27 cellular contexts compared by ENCODE assay signal in the genomic region with DNA sequence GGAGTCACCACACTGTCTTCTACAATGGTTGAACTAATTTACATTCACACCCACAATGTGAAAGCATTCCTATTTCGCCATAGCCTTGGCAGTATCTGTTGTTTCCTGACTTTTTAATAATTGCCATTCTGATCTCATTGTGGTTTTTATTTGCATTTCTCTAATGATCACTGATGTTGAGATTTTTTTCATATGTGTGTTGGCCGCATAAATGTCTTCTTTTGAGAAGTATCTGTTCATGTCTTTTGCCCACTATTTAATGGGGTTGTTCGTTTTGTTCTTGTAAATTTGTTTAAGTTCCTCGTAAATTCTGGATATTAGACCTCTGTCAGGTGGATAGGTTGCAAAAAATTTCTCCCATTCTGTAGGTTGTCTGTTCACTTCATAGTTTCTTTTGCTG.
A peak's percentile ranks its signal among the peaks of the same experiment; 100 is the strongest.
DNase-seq lines count a peak whose midpoint lies in the region; ATAC-seq, FAIRE-seq and TF ChIP-seq lines count a peak whose summit lies in the region.
"Had no signal": no experiment of that assay in that cellular context is flagged by ENCODE, and none has a peak within 500 bp of the region (broad histone marks: within the 10 kb centered on the region; RNA-seq: fewer than 3 reads in every experiment).

No MANE protein-coding gene starts in this region.

- H3K4me1 Mint-ChIP-seq in mesothelial cell of epicardium, result peaks cover 1% of the 10 kb centered on the region
- H3K4me1 Mint-ChIP-seq: CD14-positive monocyte; CD4-positive, alpha-beta memory T cell; CD4-positive, CD25-positive, alpha-beta regulatory T cell; CD8-positive, alpha-beta memory T cell had no signal

- FAIRE-seq in A204.1 (lab: Jason Lieb, UNC), result peak; percentile 16
- FAIRE-seq: GM12878, GM12892, GM18507 had no signal

- peaks cover 3% of the 10 kb centered on the region for H3K36me3 Mint-ChIP-seq in mesothelial cell of epicardium
- H3K36me3 Mint-ChIP-seq: CD14-positive monocyte; CD4-positive, alpha-beta memory T cell; CD4-positive, CD25-positive, alpha-beta regulatory T cell; CD8-positive, alpha-beta memory T cell had no signal

- peaks cover 32% of the 10 kb centered on the region for H3K9me3 Mint-ChIP-seq in mesothelial cell of epicardium

- ATAC-seq in HG03139 (IDR thresholded peaks at IDR 0.05; ENCODE audit: unreplicated experiment), result no peak
- ATAC-seq: GM12878 had no signal

- peak; percentile 8 for DNase-seq in epithelial cell of prostate (ENCODE audit: low read depth, low spot score)
- peak; percentile 18 for DNase-seq in renal cortical epithelial cell (ENCODE audit: low read depth)
- DNase-seq in NCI-H748 treated with DMSO at 0.1 percent for 48 hours (lab: John Stamatoyannopoulos, UW), result no peak
- no peak for DNase-seq in mesothelial cell of epicardium (ENCODE audit: low spot score in 2 of 2, unreplicated experiment in 2 of 2)
- DNase-seq: ACHN; BE2C; C1 segment of cervical spinal cord; CD4-positive, alpha-beta memory T cell; CD4-positive, CD25-positive, alpha-beta regulatory T cell; CD8-positive, alpha-beta memory T cell; COR-L47; DMS 273 treated with DMSO at 0.1 percent for 48 hours; DMS153; DMS53; DMS79; DND-41; EL; GDM1 had no signal

- no peak overlapping the region for H3K27ac Mint-ChIP-seq in mesothelial cell of epicardium
- H3K27ac Mint-ChIP-seq: CD14-positive monocyte; CD4-positive, alpha-beta memory T cell; CD4-positive, CD25-positive, alpha-beta regulatory T cell; CD8-positive, alpha-beta memory T cell had no signal

- no peaks in the 10 kb centered on the region for H3K27me3 Mint-ChIP-seq in mesothelial cell of epicardium (ENCODE audit: low read depth)
- H3K27me3 Mint-ChIP-seq: CD4-positive, alpha-beta memory T cell; CD4-positive, CD25-positive, alpha-beta regulatory T cell; CD8-positive, alpha-beta memory T cell had no signal

- H3K4me3 Mint-ChIP-seq in mesothelial cell of epicardium, result no peak overlapping the region
- H3K4me3 Mint-ChIP-seq: CD14-positive monocyte; CD4-positive, alpha-beta memory T cell; CD4-positive, CD25-positive, alpha-beta regulatory T cell; CD8-positive, alpha-beta memory T cell had no signal

- TF ChIP-seq CTCF in VCaP (conservative IDR thresholded peaks at IDR 0.05), result no peak
- TF ChIP-seq CTCF in mesothelial cell of epicardium (IDR thresholded peaks at IDR 0.05; ENCODE audit: unreplicated experiment), result no peak

- H3K27ac ChIP-seq in VCaP (peak overlapping the region; percentile 80), epithelial cell of prostate (no peak overlapping the region)
- H3K27ac ChIP-seq: 22Rv1, BLaER1 had no signal

Comparison
In these comparisons a context has a peak if more than half of its experiments do, and no peak if none do; other contexts are left out.
1. DNase-seq: peak in epithelial cell of prostate (single experiment) and renal cortical epithelial cell (single experiment); none in NCI-H748 treated with DMSO at 0.1 percent for 48 hours (single experiment) and mesothelial cell of epicardium (0 of 2).